In the genomic region with DNA sequence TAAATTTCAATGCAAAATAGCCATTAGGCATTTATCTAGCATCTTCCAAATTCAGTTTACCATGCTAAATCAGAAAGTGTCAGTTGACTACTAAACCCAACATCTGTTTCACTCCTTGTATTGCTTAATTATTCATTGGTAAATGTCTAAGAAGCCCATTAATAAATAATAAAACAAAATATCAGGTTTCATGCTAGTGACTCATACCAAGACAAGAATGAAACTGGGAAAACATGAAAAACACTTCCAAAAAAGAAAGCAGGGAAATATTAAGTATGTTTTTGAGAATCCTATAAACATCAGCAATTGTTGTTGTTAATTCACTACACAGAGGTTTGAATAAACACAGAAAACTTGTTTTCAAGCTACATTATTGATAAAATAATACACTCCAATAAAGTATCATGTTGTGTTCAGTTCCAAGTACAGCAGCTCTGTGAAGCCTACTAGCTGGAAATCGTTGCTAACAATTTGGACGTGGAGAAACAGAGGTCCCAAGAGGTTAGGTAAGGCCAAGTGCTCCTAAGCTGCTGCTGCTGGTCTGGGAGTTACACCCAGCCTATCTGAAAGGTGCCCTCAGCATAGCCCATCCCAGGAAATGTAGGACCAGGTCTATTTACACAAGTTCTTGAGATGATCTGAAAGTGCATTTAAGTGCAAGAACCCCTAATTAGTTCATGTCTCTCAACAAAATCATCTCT, we compare ENCODE assay signal across 1 cellular context.
TF ChIP-seq lines count a peak whose summit lies in the region.

No MANE protein-coding gene starts in this region.

TF ChIP-seq in HEK293, 187 proteins besides CTCF, POLR2A, EP300 and RAD21:
- TF ChIP-seq, protein P1, sequence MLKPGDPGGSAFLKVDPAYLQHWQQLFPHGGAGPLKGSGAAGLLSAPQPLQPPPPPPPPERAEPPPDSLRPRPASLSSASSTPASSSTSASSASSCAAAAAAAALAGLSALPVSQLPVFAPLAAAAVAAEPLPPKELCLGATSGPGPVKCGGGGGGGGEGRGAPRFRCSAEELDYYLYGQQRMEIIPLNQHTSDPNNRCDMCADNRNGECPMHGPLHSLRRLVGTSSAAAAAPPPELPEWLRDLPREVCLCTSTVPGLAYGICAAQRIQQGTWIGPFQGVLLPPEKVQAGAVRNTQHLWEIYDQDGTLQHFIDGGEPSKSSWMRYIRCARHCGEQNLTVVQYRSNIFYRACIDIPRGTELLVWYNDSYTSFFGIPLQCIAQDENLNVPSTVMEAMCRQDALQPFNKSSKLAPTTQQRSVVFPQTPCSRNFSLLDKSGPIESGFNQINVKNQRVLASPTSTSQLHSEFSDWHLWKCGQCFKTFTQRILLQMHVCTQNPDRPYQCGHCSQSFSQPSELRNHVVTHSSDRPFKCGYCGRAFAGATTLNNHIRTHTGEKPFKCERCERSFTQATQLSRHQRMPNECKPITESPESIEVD (tag by site-specific recombination; IDR thresholded peaks at IDR 0.05) = peak; percentile 15; the same call in 1 of the 2 replicates
- TF ChIP-seq, protein P2, sequence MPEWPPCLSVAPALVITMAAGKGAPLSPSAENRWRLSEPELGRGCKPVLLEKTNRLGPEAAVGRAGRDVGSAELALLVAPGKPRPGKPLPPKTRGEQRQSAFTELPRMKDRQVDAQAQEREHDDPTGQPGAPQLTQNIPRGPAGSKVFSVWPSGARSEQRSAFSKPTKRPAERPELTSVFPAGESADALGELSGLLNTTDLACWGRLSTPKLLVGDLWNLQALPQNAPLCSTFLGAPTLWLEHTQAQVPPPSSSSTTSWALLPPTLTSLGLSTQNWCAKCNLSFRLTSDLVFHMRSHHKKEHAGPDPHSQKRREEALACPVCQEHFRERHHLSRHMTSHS (tag by site-specific recombination; IDR thresholded peaks at IDR 0.05) = no peak
- TF ChIP-seq ZNF146 (tag by site-specific recombination; IDR thresholded peaks at IDR 0.05) = no peak
